ENCODE assay signal across 9 cellular contexts in the genomic region with DNA sequence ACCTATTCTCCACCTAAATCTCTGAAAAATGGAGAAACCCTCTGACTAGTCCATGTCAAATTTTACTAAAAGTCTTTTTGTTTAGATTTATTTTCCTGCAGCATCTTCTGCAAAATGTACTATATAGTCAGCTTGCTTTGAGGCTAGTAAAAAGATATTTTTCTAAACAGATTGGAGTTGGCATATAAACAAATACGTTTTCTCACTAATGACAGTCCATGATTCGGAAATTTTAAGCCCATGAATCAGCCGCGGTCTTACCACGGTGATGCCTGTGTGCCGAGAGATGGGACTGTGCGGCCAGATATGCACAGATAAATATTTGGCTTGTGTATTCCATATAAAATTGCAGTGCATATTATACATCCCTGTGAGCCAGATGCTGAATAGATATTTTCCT. TPM values are rescaled to one million over a fixed set of nuclear protein-coding genes. Genes with fewer than 3 reads are reported as not detected.
DNase-seq lines count a peak whose midpoint lies in the region; ATAC-seq, FAIRE-seq and TF ChIP-seq lines count a peak whose summit lies in the region.
"Had no signal": no experiment of that assay in that cellular context is flagged by ENCODE, and none has a peak within 500 bp of the region (broad histone marks: within the 10 kb centered on the region; RNA-seq: fewer than 3 reads in every experiment).

No MANE protein-coding gene starts in this region.

- H3K4me1 ChIP-seq in endothelial cell of umbilical vein (ENCODE audit: control insufficient read depth, extremely low read depth, insufficient read depth, low read length) (peaks cover 26% of the 10 kb centered on the region), osteoblast (ENCODE audit: insufficient read depth, low read length) (peaks cover 36% of the 10 kb centered on the region), pancreas (peaks cover 0 to 12% (median 8%) of the 10 kb centered on the region in 3 donors), OCI-LY7 (ENCODE audit: insufficient read depth, low read length, poor library complexity, severe bottlenecking) (no peaks in the 10 kb centered on the region)

- dilution Hi-C loops in endothelial cell of umbilical vein (cut with MboI; ENCODE audit: extremely low pct_ligation_motif_present, low sequenced_read_pairs) = loop anchor here (25.0 kb wide), 1 partner anchor 499 kb away; no protein-coding TSS in a partner anchor

- H4K20me1 ChIP-seq in endothelial cell of umbilical vein (replicated peaks; ENCODE audit: control insufficient read depth, extremely low read depth, insufficient read depth, low read length) = peaks cover 4% of the 10 kb centered on the region
- H4K20me1 ChIP-seq in osteoblast (ENCODE audit: insufficient read depth, low read length) = peaks cover 22% of the 10 kb centered on the region
- 0 out of 2 replicates have a peak, but pooled peaks cover 3% of the 10 kb centered on the region for H4K20me1 ChIP-seq in OCI-LY7 (ENCODE audit: insufficient read depth, low read length)

- H3K4me3 ChIP-seq in endothelial cell of umbilical vein (replicated peaks in 1 of 3; ENCODE audit: insufficient read depth in 1 of 3, low read depth in 1 of 3, low read length in 3 of 3) (peak overlapping the region; percentile 81 to 89 (median 87)), osteoblast (ENCODE audit: insufficient read depth, low read length) (peak overlapping the region; percentile 96), pancreas (peak overlapping the region in 1 of 4 donors; percentile 67), OCI-LY7 (ENCODE audit: low read depth, low read length, poor library complexity, severe bottlenecking) (no peak overlapping the region)

- CTCF ChIA-PET in endothelial cell of umbilical vein (lab: Charles Lee) (interaction anchor here (1.0 to 3.5 kb wide), 7 partner anchors 13 to 1022 kb away, joined by 3 to 49 read pairs (median 13); no protein-coding TSS in a partner anchor), OCI-LY7 (lab: Charles Lee; ENCODE audit: unreplicated experiment) (no interaction called here)

- H3K27me3 ChIP-seq in endothelial cell of umbilical vein (ENCODE audit: control insufficient read depth in 2 of 2, insufficient read depth in 2 of 2, low read length in 2 of 2) (peaks cover 5 to 9% of the 10 kb centered on the region in 2 experiments), osteoblast (ENCODE audit: insufficient read depth, low read length) (peaks cover 9% of the 10 kb centered on the region), pancreas (peaks cover 3 to 11% (median 9%) of the 10 kb centered on the region in 4 donors)

- TF ChIP-seq POLR2A in endothelial cell of umbilical vein (IDR thresholded peaks at IDR 0.05; ENCODE audit: low read depth, low read length) = no peak

- H3K4me1 Mint-ChIP-seq in stimulated activated naive CD8-positive, alpha-beta T cell treated with anti-CD3 and anti-CD28 coated beads, Interleukin-15, amount 100 ng/mL, for 72 hours = peaks cover 24% of the 10 kb centered on the region

- no peak for TF ChIP-seq CTCF in endothelial cell of umbilical vein (IDR thresholded peaks at IDR 0.05; ENCODE audit: extremely low read depth in 1 of 2, insufficient read depth in 1 of 2, low read depth in 1 of 2, low read length in 2 of 2)
- TF ChIP-seq CTCF in osteoblast (IDR thresholded peaks at IDR 0.05; ENCODE audit: extremely low read depth, low read depth, low read length) = no peak
- TF ChIP-seq CTCF in pancreas (IDR thresholded peaks at IDR 0.05) = no peak
- no peak for TF ChIP-seq CTCF in OCI-LY7 (conservative IDR thresholded peaks at IDR 0.05; ENCODE audit: low read length)

- no peak overlapping the region for H3K4me3 Mint-ChIP-seq in stimulated activated naive CD8-positive, alpha-beta T cell treated with anti-CD3 and anti-CD28 coated beads, Interleukin-15, amount 100 ng/mL, for 72 hours

- H3K27ac Mint-ChIP-seq in stimulated activated naive CD8-positive, alpha-beta T cell treated with anti-CD3 and anti-CD28 coated beads, Interleukin-15, amount 100 ng/mL, for 72 hours = no peak overlapping the region

- H3K9me3 ChIP-seq in endothelial cell of umbilical vein (replicated peaks; ENCODE audit: control insufficient read depth, insufficient read depth, low read length) = no peaks in the 10 kb centered on the region
- H3K9me3 ChIP-seq in osteoblast (ENCODE audit: low read depth, low read length) = no peaks in the 10 kb centered on the region
- no peaks in the 10 kb centered on the region for H3K9me3 ChIP-seq in pancreas
- H3K9me3 ChIP-seq in OCI-LY7 (ENCODE audit: low read length) = no peaks in the 10 kb centered on the region

- POLR2A ChIA-PET in endothelial cell of umbilical vein (lab: Charles Lee) = interaction anchor here (0.7 kb wide), 1 partner anchor 173 kb away, joined by 3 read pairs; no protein-coding TSS in a partner anchor
- POLR2A ChIA-PET in OCI-LY7 (lab: Charles Lee) = interaction anchor here (0.6 kb wide), 1 partner anchor 16 kb away, joined by 3 read pairs; no protein-coding TSS in a partner anchor

- peak overlapping the region; percentile 94 for H3K4me2 ChIP-seq in endothelial cell of umbilical vein (ENCODE audit: insufficient read depth, low read length)
- peak overlapping the region; percentile 90 for H3K4me2 ChIP-seq in osteoblast (ENCODE audit: insufficient read depth, low read length)
- no peak overlapping the region for H3K4me2 ChIP-seq in OCI-LY7 (ENCODE audit: low read length)

- no peaks in the 10 kb centered on the region for H3K9me3 Mint-ChIP-seq in stimulated activated naive CD8-positive, alpha-beta T cell treated with anti-CD3 and anti-CD28 coated beads, Interleukin-15, amount 100 ng/mL, for 72 hours

- FAIRE-seq in endothelial cell of umbilical vein (lab: Jason Lieb, UNC) = peak; percentile 8
- FAIRE-seq in pancreas (lab: Jason Lieb, UNC) = no peak

- H3K36me3 ChIP-seq in endothelial cell of umbilical vein (ENCODE audit: control insufficient read depth in 2 of 2, extremely low read depth in 1 of 2, insufficient read depth in 2 of 2, low read length in 2 of 2) (no peaks in the 10 kb centered on the region), osteoblast (ENCODE audit: insufficient read depth, low read length) (peaks cover 8% of the 10 kb centered on the region), pancreas (no peaks in the 10 kb centered on the region), OCI-LY7 (ENCODE audit: insufficient read depth, low read length) (no peaks in the 10 kb centered on the region)

- ATAC-seq in pancreas (no peak), HG02870 (IDR thresholded peaks at IDR 0.05; ENCODE audit: unreplicated experiment) (no peak)
- no peak for ATAC-seq in stimulated activated naive CD8-positive, alpha-beta T cell treated with anti-CD3 and anti-CD28 coated beads, Interleukin-15, amount 100 ng/mL, for 72 hours

- peak overlapping the region; percentile 89 for H3K9ac ChIP-seq in endothelial cell of umbilical vein (replicated peaks; ENCODE audit: extremely low read depth, insufficient read depth, low read length)

- H3K79me2 ChIP-seq in endothelial cell of umbilical vein (ENCODE audit: control insufficient read depth, insufficient read depth, low read length) (peaks cover 62% of the 10 kb centered on the region), osteoblast (ENCODE audit: insufficient read depth, low read length) (peaks cover 75% of the 10 kb centered on the region), OCI-LY7 (ENCODE audit: insufficient read depth, low read depth, low read length) (no peaks in the 10 kb centered on the region)

- H2AFZ ChIP-seq in endothelial cell of umbilical vein (ENCODE audit: low read depth, low read length) (no peak overlapping the region), osteoblast (ENCODE audit: low read length) (no peak overlapping the region), OCI-LY7 (ENCODE audit: low read length) (no peak overlapping the region)

- H3K9me2 ChIP-seq in OCI-LY7 (ENCODE audit: insufficient read depth, low read length) = no peaks in the 10 kb centered on the region

- intact Hi-C loops in endothelial cell of umbilical vein (cut with micrococcal nuclease) (loop anchor here (1.0 to 10.0 kb wide), 7 partner anchors 74 to 1452 kb away; a partner anchor contains a TSS), pancreas (cut with DNase I) (no loop called here), OCI-LY7 (cut with micrococcal nuclease; ENCODE audit: unreplicated experiment) (no loop called here)

- BruUV-seq in endothelial cell of umbilical vein (replicated peaks; lab: Mats Ljungman, UMichigan) (no TSS peak), OCI-LY7 (replicated peaks; lab: Mats Ljungman, UMichigan) (no TSS peak)

- H3K9me1 ChIP-seq in endothelial cell of umbilical vein (replicated peaks; ENCODE audit: control insufficient read depth, extremely low read depth, insufficient read depth, low read length) = no peaks in the 10 kb centered on the region

- peak overlapping the region; percentile 81 for H3K27ac ChIP-seq in endothelial cell of umbilical vein (ENCODE audit: insufficient read depth, low read depth, low read length)
- H3K27ac ChIP-seq in osteoblast (ENCODE audit: low read depth, low read length) = peak overlapping the region; percentile 96
- no peak overlapping the region for H3K27ac ChIP-seq in pancreas
- no peak overlapping the region for H3K27ac ChIP-seq in OCI-LY7 (ENCODE audit: low read depth, low read length, poor library complexity, severe bottlenecking)

- peaks cover 84% of the 10 kb centered on the region for H3K27me3 Mint-ChIP-seq in stimulated activated naive CD8-positive, alpha-beta T cell treated with anti-CD3 and anti-CD28 coated beads, Interleukin-15, amount 100 ng/mL, for 72 hours

- 37 to 47% methylated on average over 7 of the region's 7 CpGs for WGBS in pancreas, 2 donors

- DNase-seq in EH (ENCODE audit: low read depth) (peak; percentile 87), NCI-H226 (peak; percentile 61), endothelial cell of umbilical vein (ENCODE audit: low read depth, low spot score) (peak; percentile 61), osteoblast (ENCODE audit: insufficient read length, low spot score, missing footprints) (peak; percentile 97), pancreas (no peak), OCI-LY7 (ENCODE audit: low spot score) (no peak)
- DNase-seq in stimulated activated naive CD8-positive, alpha-beta T cell treated with anti-CD3 and anti-CD28 coated beads, Interleukin-15, amount 100 ng/mL, for 72 hours = no peak
- DNase-seq: activated CD8-positive, alpha-beta memory T cell treated with anti-CD3 and anti-CD28 coated beads, Interleukin-2, amount 50 U/mL, for 48 hours had no signal

RNA-seq across cellular contexts. Expression of a gene that starts 3.2 kb away (rescaled TPM):
- 15.9 and 16.4 TPM in 2 replicates for total RNA-seq in endothelial cell of umbilical vein
- polyA plus RNA-seq in endothelial cell of umbilical vein = 6.4 and 7.2 TPM in 2 replicates
- polyA plus RNA-seq in endothelial cell of umbilical vein (2011; cell fraction: cytosol; rRNA removed) = 4.8 and 4.9 TPM in 2 replicates
- 7.4 and 11.8 TPM in 2 replicates for polyA plus RNA-seq in endothelial cell of umbilical vein (2011; cell fraction: nucleus; rRNA removed)
- 3.0 and 4.0 TPM in 2 replicates for polyA plus RNA-seq in endothelial cell of umbilical vein (2012)
- 5.5 and 6.8 TPM in 2 replicates for polyA minus RNA-seq in endothelial cell of umbilical vein
- polyA minus RNA-seq in endothelial cell of umbilical vein (2011; cell fraction: cytosol; rRNA and poly(A)+ RNA removed) = 23.5 TPM
- polyA minus RNA-seq in endothelial cell of umbilical vein (2011; cell fraction: nucleus; rRNA and poly(A)+ RNA removed) = 8.4 and 8.6 TPM in 2 replicates
- total RNA-seq in osteoblast = 39.4 and 41.0 TPM in 2 replicates
- 1 to 10 TPM; 2.4 to 4.0 (median 2.6) TPM for total RNA-seq in pancreas
- polyA plus RNA-seq in pancreas = 1 to 10 TPM in 1 of 2 donors, under 1 TPM in 1; 0.99 to 1.6 TPM
- not detected in 2 replicates for total RNA-seq in OCI-LY7 (2014; rRNA removed; shearing (Covaris generic))
- total RNA-seq in OCI-LY7 (2022) = not detected in 2 replicates

Comparison
In these comparisons a context has a peak if more than half of its experiments do, and no peak if none do; other contexts are left out.
1. DNase-seq: peak in EH (single experiment), NCI-H226 (single experiment), endothelial cell of umbilical vein (single experiment) and osteoblast (single experiment); none in pancreas (0 of 6), OCI-LY7 (single experiment) and stimulated activated naive CD8-positive, alpha-beta T cell treated with anti-CD3 and anti-CD28 coated beads, Interleukin-15, amount 100 ng/mL, for 72 hours (0 of 2).
2. H3K27ac ChIP-seq: peak in endothelial cell of umbilical vein (single experiment) and osteoblast (single experiment); none in pancreas (0 of 4) and OCI-LY7 (single experiment).